Comparison of ENCODE assay signal across 2 cellular contexts in genomic region chr4:575281-576141, GRCh38.
TF ChIP-seq lines count a peak whose summit lies in the region.

No MANE protein-coding gene starts in this region.

TF ChIP-seq in liver, 16 proteins besides CTCF, POLR2A, EP300 and RAD21:
- TF ChIP-seq YY1 (IDR thresholded peaks at IDR 0.05) (no peak), TAF1 (conservative IDR thresholded peaks at IDR 0.05) (no peak), NR2F2 (IDR thresholded peaks at IDR 0.05) (no peak), RXRA (IDR thresholded peaks at IDR 0.05) (no peak), REST (IDR thresholded peaks at IDR 0.05) (peak; percentile 89)

TF ChIP-seq in HepG2, 621 proteins besides CTCF, POLR2A, EP300 and RAD21:
- no peak for TF ChIP-seq SOX6 (IDR thresholded peaks at IDR 0.05)
- no peak for TF ChIP-seq SOX6 (CRISPR knock-in tag; IDR thresholded peaks at IDR 0.05)
- TF ChIP-seq REST (IDR thresholded peaks at IDR 0.05; ENCODE audit: borderline replicate concordance in 1 of 2, low read depth in 1 of 2, low read length in 2 of 2), result peak in 1 of 2 experiments; percentile 10; a peak in 2 of 4 replicates
